ENCODE assay signal across 11 cellular contexts in genomic region chr16:70635356-70636016, GRCh38. TPM values are rescaled to one million over a fixed set of nuclear protein-coding genes. Genes with fewer than 3 reads are reported as not detected.
DNase-seq lines count a peak whose midpoint lies in the region; ATAC-seq and TF ChIP-seq lines count a peak whose summit lies in the region.
"Had no signal": no experiment of that assay in that cellular context is flagged by ENCODE, and none has a peak within 500 bp of the region (broad histone marks: within the 10 kb centered on the region; RNA-seq: fewer than 3 reads in every experiment).

No MANE protein-coding gene starts in this region.

- WGBS in neuronal stem cell (ENCODE audit: extremely low coverage in 2 of 2, insufficient read length in 2 of 2, insufficient replicate concordance in 1 of 2), 2 donors: no CpG with 5 or more reads among the region's 5 CpGs
- 73 to 79% methylated on average over 5 of the region's 5 CpGs for WGBS in sigmoid colon, 2 donors
- 80% methylated on average over 5 of the region's 5 CpGs for WGBS in hepatocyte (ENCODE audit: low lambda C conversion rate, missing lambda C conversion rate)

- H3K18ac ChIP-seq in neuronal stem cell (ENCODE audit: low read length): no peak overlapping the region

- DNase-seq in EL: peak; percentile 71
- peak; percentile 61 for DNase-seq in RWPE1 (ENCODE audit: low spot score)
- no peak for DNase-seq in endothelial cell (ENCODE audit: low spot score)
- peak; percentile 79 for DNase-seq in neuronal stem cell (ENCODE audit: low spot score)
- no peak for DNase-seq in activated CD4-positive, CD25-positive, alpha-beta regulatory T cell (lab: John Stamatoyannopoulos, UW)
- DNase-seq in sigmoid colon: no peak
- no peak for DNase-seq in hepatocyte (ENCODE audit: low spot score)
- DNase-seq: CD8-positive, alpha-beta memory T cell; NCI-H187; psoas muscle had no signal

- H3K4me1 ChIP-seq in neuronal stem cell (ENCODE audit: control insufficient read depth in 2 of 2, insufficient read depth in 1 of 2, low read depth in 1 of 2, low read length in 2 of 2): peaks cover 5 to 24% of the 10 kb centered on the region in 2 donors
- H3K4me1 ChIP-seq in sigmoid colon: peaks cover 0 to 24% (median 6%) of the 10 kb centered on the region in 4 donors
- peaks cover 7% of the 10 kb centered on the region for H3K4me1 ChIP-seq in hepatocyte (ENCODE audit: insufficient read depth)
- H3K4me1 ChIP-seq: psoas muscle had no signal

- no peak for ATAC-seq in HG03045 (IDR thresholded peaks at IDR 0.05; ENCODE audit: unreplicated experiment)
- ATAC-seq: psoas muscle had no signal

- CTCF ChIA-PET in RWPE1 (lab: Yijun Ruan, JAX): no interaction called here

- no peak overlapping the region for H2BK120ac ChIP-seq in neuronal stem cell (ENCODE audit: low read depth, low read length)

- no peak overlapping the region for H2BK12ac ChIP-seq in neuronal stem cell (ENCODE audit: low read length)

- no peaks in the 10 kb centered on the region for H3K79me2 ChIP-seq in hepatocyte

- H3K4ac ChIP-seq in neuronal stem cell (ENCODE audit: low read length): no peak overlapping the region

- H3K23ac ChIP-seq in neuronal stem cell (ENCODE audit: low read depth, low read length, poor library complexity): no peak overlapping the region

- H3K9me2 ChIP-seq in hepatocyte (replicated peaks; ENCODE audit: insufficient read depth): no peaks in the 10 kb centered on the region

- TF ChIP-seq CTCF in RWPE1 (conservative IDR thresholded peaks at IDR 0.05; ENCODE audit: low read depth) (no peak), endothelial cell (IDR thresholded peaks at IDR 0.05; ENCODE audit: unreplicated experiment) (no peak), sigmoid colon (IDR thresholded peaks at IDR 0.05) (no peak), hepatocyte (IDR thresholded peaks at IDR 0.05; ENCODE audit: poor library complexity) (no peak)

- H3K27me3 ChIP-seq in neuronal stem cell (ENCODE audit: control insufficient read depth in 3 of 3, insufficient read depth in 3 of 3, low read depth in 1 of 3, low read length in 3 of 3) (no peaks in the 10 kb centered on the region), sigmoid colon (no peaks in the 10 kb centered on the region), hepatocyte (no peaks in the 10 kb centered on the region)

- H3K79me1 ChIP-seq in neuronal stem cell (ENCODE audit: low read depth, low read length): no peaks in the 10 kb centered on the region

- no peak overlapping the region for H3K4me3 ChIP-seq in neuronal stem cell (ENCODE audit: low read length in 2 of 2)
- no peak overlapping the region for H3K4me3 ChIP-seq in sigmoid colon
- no peak overlapping the region for H3K4me3 ChIP-seq in hepatocyte
- H3K4me3 ChIP-seq: psoas muscle had no signal

- H3K27me3 Mint-ChIP-seq in endothelial cell (ENCODE audit: unreplicated experiment): peaks cover 1% of the 10 kb centered on the region

- no peak overlapping the region for H4K91ac ChIP-seq in neuronal stem cell (ENCODE audit: low read depth, low read length, poor library complexity)

- no peak for TF ChIP-seq EP300 in sigmoid colon (IDR thresholded peaks at IDR 0.05)

- H2BK15ac ChIP-seq in neuronal stem cell (ENCODE audit: low read length): no peak overlapping the region

- intact Hi-C loops in sigmoid colon (cut with DNase I): no loop called here

- POLR2A ChIA-PET in RWPE1 (lab: Yijun Ruan, JAX; ENCODE audit: low non-redundant PET): no interaction called here

- H3K4me2 ChIP-seq in neuronal stem cell (ENCODE audit: insufficient read depth, low read length, poor library complexity, severe bottlenecking) (no peak overlapping the region), hepatocyte (no peak overlapping the region)

- H3K4me3 Mint-ChIP-seq in endothelial cell (ENCODE audit: unreplicated experiment): no peak overlapping the region
- H3K4me3 Mint-ChIP-seq: CD8-positive, alpha-beta memory T cell had no signal

- no peak overlapping the region for H3K9ac ChIP-seq in neuronal stem cell (ENCODE audit: low read depth, low read length, poor library complexity)

- H2AFZ ChIP-seq in neuronal stem cell (ENCODE audit: low read length) (no peak overlapping the region), hepatocyte (no peak overlapping the region)

- H2BK5ac ChIP-seq in neuronal stem cell (ENCODE audit: low read length): no peak overlapping the region

- peaks cover 8% of the 10 kb centered on the region for H3K4me1 Mint-ChIP-seq in endothelial cell (ENCODE audit: unreplicated experiment)
- H3K4me1 Mint-ChIP-seq: CD8-positive, alpha-beta memory T cell had no signal

- H3K9me3 ChIP-seq in neuronal stem cell (replicated peaks in 1 of 2; ENCODE audit: control insufficient read depth in 2 of 2, insufficient read depth in 1 of 2, low read depth in 1 of 2, low read length in 2 of 2) (peaks cover 0 to 11% of the 10 kb centered on the region in 2 donors), sigmoid colon (peaks cover 0 to 4% (median 2%) of the 10 kb centered on the region in 4 donors), hepatocyte (ENCODE audit: low read depth) (no peaks in the 10 kb centered on the region)
- H3K9me3 ChIP-seq: psoas muscle had no signal

- no peaks in the 10 kb centered on the region for H3K36me3 Mint-ChIP-seq in endothelial cell (ENCODE audit: low read depth, unreplicated experiment)

- H3K36me3 ChIP-seq in neuronal stem cell (replicated peaks in 1 of 2; ENCODE audit: control insufficient read depth in 2 of 2, insufficient read depth in 2 of 2, low read length in 2 of 2): no peaks in the 10 kb centered on the region
- no peaks in the 10 kb centered on the region for H3K36me3 ChIP-seq in sigmoid colon
- no peaks in the 10 kb centered on the region for H3K36me3 ChIP-seq in hepatocyte (replicated peaks; ENCODE audit: insufficient read depth, low read depth)

- H4K8ac ChIP-seq in neuronal stem cell (ENCODE audit: low read depth, low read length): no peak overlapping the region

- H3K27ac Mint-ChIP-seq in endothelial cell (ENCODE audit: unreplicated experiment): peak overlapping the region; percentile 59
- H3K27ac Mint-ChIP-seq: CD8-positive, alpha-beta memory T cell had no signal

- H3K9me3 Mint-ChIP-seq in endothelial cell (ENCODE audit: unreplicated experiment): no peaks in the 10 kb centered on the region

- H3K14ac ChIP-seq in neuronal stem cell (ENCODE audit: low read length): no peak overlapping the region

- no peaks in the 10 kb centered on the region for H4K20me1 ChIP-seq in hepatocyte (ENCODE audit: insufficient read depth, poor library complexity, severe bottlenecking)

- no peak overlapping the region for H2AK5ac ChIP-seq in neuronal stem cell (ENCODE audit: low read depth, low read length)

- TF ChIP-seq POLR2A in sigmoid colon (IDR thresholded peaks at IDR 0.05): no peak

- H3K27ac ChIP-seq in RWPE1 (no peak overlapping the region), neuronal stem cell (replicated peaks; ENCODE audit: low read length) (no peak overlapping the region), sigmoid colon (peak overlapping the region in 1 of 4 donors; percentile 7), hepatocyte (no peak overlapping the region)
- H3K27ac ChIP-seq: psoas muscle had no signal

RNA-seq across cellular contexts. Expression of gene IL34, which starts 10.9 kb away (rescaled TPM):
- total RNA-seq in endothelial cell (ENCODE audit: unreplicated experiment): 1.6 TPM
- not detected for polyA plus RNA-seq in neuronal stem cell (2013, experiment 1 of 2)
- polyA plus RNA-seq in neuronal stem cell (2013, experiment 2 of 2): 0.03 TPM
- 1 to 10 TPM in 3 of 4 donors, not detected in 1; 3.6 to 5.4 (median 4.6) TPM for total RNA-seq in sigmoid colon
- polyA plus RNA-seq in sigmoid colon: 1 to 10 TPM in 2 of 3 donors, not detected in 1; 1.8 to 5.5 TPM
- 2.2 TPM in 2 replicates for total RNA-seq in hepatocyte
- 0.48 and 2.6 TPM in 2 replicates for polyA plus RNA-seq in hepatocyte
- total RNA-seq: CD8-positive, alpha-beta memory T cell had no signal
- polyA plus RNA-seq: CD8-positive, alpha-beta memory T cell had no signal

RNA-seq across cellular contexts. Expression of gene MTSS2, which starts 50.4 kb away (rescaled TPM):
- total RNA-seq in endothelial cell (ENCODE audit: unreplicated experiment) (82.6 TPM), sigmoid colon (10 to 100 TPM; 36.4 to 100.0 (median 60.7) TPM), hepatocyte (16.1 and 19.6 TPM in 2 replicates)
- 45.9 TPM for polyA plus RNA-seq in neuronal stem cell (2013, experiment 1 of 2)
- 48.5 TPM for polyA plus RNA-seq in neuronal stem cell (2013, experiment 2 of 2)
- polyA plus RNA-seq in sigmoid colon (10 to 100 TPM in 2 of 3 donors, 1 to 10 TPM in 1; 5.4 to 28.2 (median 10.9) TPM), hepatocyte (10.4 and 16.5 TPM in 2 replicates)
- polyA plus RNA-seq: CD8-positive, alpha-beta memory T cell had no signal

Comparison
In these comparisons a context has a peak if more than half of its experiments do, and no peak if none do; other contexts are left out.
1. DNase-seq: peak in EL (single experiment), RWPE1 (single experiment) and neuronal stem cell (single experiment); none in endothelial cell (single experiment), activated CD4-positive, CD25-positive, alpha-beta regulatory T cell (0 of 4), sigmoid colon (single experiment) and hepatocyte (single experiment).